ENCODE assay signal across 9 cellular contexts in genomic region chr14:99190696-99191662, GRCh38.
DNase-seq lines count a peak whose midpoint lies in the region; ATAC-seq, FAIRE-seq and TF ChIP-seq lines count a peak whose summit lies in the region.
"Had no signal": no experiment of that assay in that cellular context is flagged by ENCODE, and none has a peak within 500 bp of the region (broad histone marks: within the 10 kb centered on the region; RNA-seq: fewer than 3 reads in every experiment).

No MANE protein-coding gene starts in this region.

- H3K4me1 ChIP-seq in BLaER1 treated with 17β-estradiol and CSF1 and Interleukin-3, amounts not matched to agents 10 nM and 100 nM = peaks cover 12 to 38% (median 27%) of the 10 kb centered on the region in 10 experiments; a peak in 19 of 20 replicates
- H3K4me1 ChIP-seq in astrocyte (ENCODE audit: insufficient read depth, low read length) = peaks cover 10% of the 10 kb centered on the region

- H3K9me3 ChIP-seq in BLaER1 treated with 17β-estradiol and CSF1 and Interleukin-3, amounts not matched to agents 10 nM and 100 nM (replicated peaks in 1 of 11) = no peaks in the 10 kb centered on the region
- H3K9me3 ChIP-seq in astrocyte (ENCODE audit: insufficient read depth, low read depth, low read length) = no peaks in the 10 kb centered on the region

- CTCF ChIA-PET in RWPE1 (lab: Yijun Ruan, JAX) = interaction anchor here (0.7 kb wide), 1 partner anchor 1662 kb away, joined by 4 read pairs; no protein-coding TSS in a partner anchor

- H3K9me3 Mint-ChIP-seq in astrocyte (ENCODE audit: unreplicated experiment) (no peaks in the 10 kb centered on the region), natural killer cell (no peaks in the 10 kb centered on the region)

- no peak for ATAC-seq in natural killer cell

- no peak for FAIRE-seq in astrocyte (lab: Jason Lieb, UNC)

- H3K79me2 ChIP-seq in astrocyte (ENCODE audit: insufficient read depth, low read length) = no peaks in the 10 kb centered on the region

- H3K36me3 Mint-ChIP-seq in astrocyte (ENCODE audit: low read depth, unreplicated experiment) (peaks cover under 1% of the 10 kb centered on the region), natural killer cell (no peaks in the 10 kb centered on the region)

- peaks cover 36% of the 10 kb centered on the region for H3K27me3 Mint-ChIP-seq in astrocyte (ENCODE audit: low read depth, unreplicated experiment)
- H3K27me3 Mint-ChIP-seq in natural killer cell (ENCODE audit: low read depth in 2 of 2) = no peaks in the 10 kb centered on the region

- TF ChIP-seq CTCF in RWPE1 (conservative IDR thresholded peaks at IDR 0.05; ENCODE audit: low read depth) (peak; percentile 45), astrocyte (IDR thresholded peaks at IDR 0.05; ENCODE audit: insufficient read depth, low read depth, low read length) (no peak), natural killer cell (IDR thresholded peaks at IDR 0.05) (no peak)

- H3K4me2 ChIP-seq in BLaER1 treated with 17β-estradiol and CSF1 and Interleukin-3, amounts not matched to agents 10 nM and 100 nM = peak overlapping the region; percentile 67 to 88 (median 79)
- peak overlapping the region; percentile 87 for H3K4me2 ChIP-seq in astrocyte (ENCODE audit: low read length)

- H3K36me3 ChIP-seq in BLaER1 treated with 17β-estradiol and CSF1 and Interleukin-3, amounts not matched to agents 10 nM and 100 nM = peaks cover 0 to 4% (median 0%) of the 10 kb centered on the region in 11 experiments; a peak in 1 of 22 replicates
- no peaks in the 10 kb centered on the region for H3K36me3 ChIP-seq in astrocyte (ENCODE audit: insufficient read depth, low read length)

- H2AFZ ChIP-seq in astrocyte (ENCODE audit: low read depth, low read length) = no peak overlapping the region

- DNase-seq in RWPE1 (ENCODE audit: low spot score) = peak; percentile 15
- DNase-seq in astrocyte (ENCODE audit: low read depth) = no peak
- DNase-seq in natural killer cell = no peak
- no peak for DNase-seq in NCI-H2081 treated with DMSO at 0.1 percent for 48 hours (lab: John Stamatoyannopoulos, UW)
- DNase-seq in RKO (ENCODE audit: low spot score) = no peak
- no peak for DNase-seq in G401 (ENCODE audit: low spot score)
- DNase-seq in DMS 273 (lab: John Stamatoyannopoulos, UW; ENCODE audit: unreplicated experiment) = no peak
- DNase-seq: stimulated activated CD4-positive, alpha-beta T cell treated with anti-CD3 and anti-CD28 coated beads, Interleukin-2, amount 100 ng/mL, for 48 hours had no signal

- H3K4me3 Mint-ChIP-seq in astrocyte (ENCODE audit: unreplicated experiment) = no peak overlapping the region
- peak overlapping the region; percentile 90 for H3K4me3 Mint-ChIP-seq in natural killer cell

- H3K27ac Mint-ChIP-seq in astrocyte (ENCODE audit: unreplicated experiment) (no peak overlapping the region), natural killer cell (peak overlapping the region; percentile 84 to 89)

- H3K27ac ChIP-seq in BLaER1 treated with 17β-estradiol and CSF1 and Interleukin-3, amounts not matched to agents 10 nM and 100 nM = peak overlapping the region in 7 of 11 experiments; percentile 28 to 54 (median 42); a peak in 13 of 22 replicates
- H3K27ac ChIP-seq in RWPE1 (peak overlapping the region; percentile 81), astrocyte (ENCODE audit: low read depth, low read length) (no peak overlapping the region)

- H3K4me3 ChIP-seq in BLaER1 treated with 17β-estradiol and CSF1 and Interleukin-3, amounts not matched to agents 10 nM and 100 nM = peak overlapping the region in 7 of 10 experiments; percentile 29 to 58 (median 46); a peak in 13 of 20 replicates
- H3K4me3 ChIP-seq in astrocyte (ENCODE audit: insufficient read depth, low read depth, low read length) = peak overlapping the region; percentile 63

- peaks cover 2% of the 10 kb centered on the region for H3K4me1 Mint-ChIP-seq in astrocyte (ENCODE audit: low read depth, unreplicated experiment)
- H3K4me1 Mint-ChIP-seq in natural killer cell = peaks cover 65 to 92% of the 10 kb centered on the region in 2 donors

- intact Hi-C loops in natural killer cell (cut with micrococcal nuclease) = loop anchor here (5.0 kb wide), 1 partner anchor 41 kb away; no protein-coding TSS in a partner anchor

- H4K20me1 ChIP-seq in BLaER1 treated with 17β-estradiol and CSF1 and Interleukin-3, amounts not matched to agents 10 nM and 100 nM = peaks cover 0 to 96% (median 0%) of the 10 kb centered on the region in 11 experiments; a peak in 8 of 22 replicates
- peaks cover 4% of the 10 kb centered on the region for H4K20me1 ChIP-seq in astrocyte (ENCODE audit: insufficient read depth, low read length)

- H3K27me3 ChIP-seq in BLaER1 treated with 17β-estradiol and CSF1 and Interleukin-3, amounts not matched to agents 10 nM and 100 nM = no peaks in the 10 kb centered on the region
- H3K27me3 ChIP-seq in astrocyte (ENCODE audit: insufficient read depth, low read length) = peaks cover 25% of the 10 kb centered on the region

- H3K9ac ChIP-seq in BLaER1 treated with 17β-estradiol and CSF1 and Interleukin-3, amounts not matched to agents 10 nM and 100 nM = peak overlapping the region; percentile 5 to 64 (median 53); a peak in 18 of 22 replicates
- H3K9ac ChIP-seq in astrocyte (ENCODE audit: low read length) = no peak overlapping the region

- in situ Hi-C loops in G401 (cut with HindIII; ENCODE audit: low sequenced_read_pairs) = no loop called here

- POLR2A ChIA-PET in RWPE1 (lab: Yijun Ruan, JAX; ENCODE audit: low non-redundant PET) = interaction anchor here (0.5 kb wide), 1 partner anchor 28 kb away, joined by 4 read pairs; no protein-coding TSS in a partner anchor
